12 cellular contexts compared by ENCODE assay signal in the genomic region with DNA sequence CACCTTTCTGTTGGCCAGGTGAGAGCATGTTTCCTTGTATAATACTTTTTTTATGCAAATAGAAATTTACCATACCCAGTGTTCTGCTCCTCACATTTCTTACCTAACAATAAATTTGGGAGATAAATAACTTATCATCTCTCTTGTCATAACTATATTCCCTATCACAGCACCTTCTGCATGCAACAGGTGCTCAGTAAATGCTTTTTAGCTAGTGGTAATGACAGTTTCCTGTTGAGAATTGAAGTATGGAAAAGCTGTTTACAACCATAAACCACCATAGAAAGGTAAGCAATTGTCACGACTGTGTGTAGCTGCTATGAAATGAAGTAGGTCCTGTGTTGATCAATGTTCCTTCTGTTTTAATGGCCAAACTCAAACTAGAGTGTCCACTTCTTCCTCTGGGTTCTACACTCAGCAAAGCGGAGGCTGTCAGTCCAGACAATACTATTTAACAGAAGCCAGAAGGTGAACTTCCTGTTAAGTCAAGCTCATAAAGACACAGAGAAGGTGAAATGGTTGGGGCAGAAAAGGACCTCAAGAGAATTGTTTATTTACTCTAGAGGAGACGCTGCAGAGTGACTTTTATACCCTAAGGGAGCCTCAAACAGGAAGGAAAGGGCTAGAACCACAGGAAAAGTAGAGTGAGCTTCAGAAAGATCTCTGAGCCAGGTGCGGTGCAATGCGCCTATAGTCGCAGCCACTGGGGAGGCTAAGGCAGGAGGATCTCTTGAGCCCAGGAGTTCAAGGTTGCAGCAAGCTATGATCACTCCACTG.
DNase-seq lines count a peak whose midpoint lies in the region; ATAC-seq lines count a peak whose summit lies in the region.
"Had no signal": no experiment of that assay in that cellular context is flagged by ENCODE, and none has a peak within 500 bp of the region (broad histone marks: within the 10 kb centered on the region; RNA-seq: fewer than 3 reads in every experiment).

No MANE protein-coding gene starts in this region.

- H3K9me3 Mint-ChIP-seq in activated naive CD8-positive, alpha-beta T cell (ENCODE audit: low read depth), result no peaks in the 10 kb centered on the region
- H3K9me3 Mint-ChIP-seq in activated naive CD8-positive, alpha-beta T cell treated with anti-CD3 and anti-CD28 coated beads for 36 hours, result peaks cover 5% of the 10 kb centered on the region
- H3K9me3 Mint-ChIP-seq in T-helper 1 cell treated with Interleukin-12 subunit alpha and Interleukin-12 subunit beta and Interleukin-4 antibody, amounts not matched to agents 30 μg/mL and 1 μg/mL, for 36 hours, result peaks cover 16% of the 10 kb centered on the region
- no peaks in the 10 kb centered on the region for H3K9me3 Mint-ChIP-seq in stimulated activated memory B cell treated with anti-CD40 and anti-IgM and Interleukin-4, amounts not matched to agents 10 μg/mL and 1 μg/mL and 100 μg/mL, for 72 hours

- peak overlapping the region; percentile 36 for H3K4me3 Mint-ChIP-seq in activated naive CD8-positive, alpha-beta T cell
- no peak overlapping the region for H3K4me3 Mint-ChIP-seq in activated naive CD8-positive, alpha-beta T cell treated with anti-CD3 and anti-CD28 coated beads for 36 hours
- peak overlapping the region; percentile 5 for H3K4me3 Mint-ChIP-seq in T-helper 1 cell treated with Interleukin-12 subunit alpha and Interleukin-12 subunit beta and Interleukin-4 antibody, amounts not matched to agents 30 μg/mL and 1 μg/mL, for 36 hours
- H3K4me3 Mint-ChIP-seq in stimulated activated memory B cell treated with anti-CD40 and anti-IgM and Interleukin-4, amounts not matched to agents 10 μg/mL and 1 μg/mL and 100 μg/mL, for 72 hours, result no peak overlapping the region

- DNase-seq in activated naive CD8-positive, alpha-beta T cell treated with anti-CD3 and anti-CD28 coated beads for 36 hours, result no peak
- DNase-seq in stimulated activated CD4-positive, alpha-beta T cell treated with anti-CD3 and anti-CD28 coated beads, Interleukin-4, amount 100 ng/mL, for 24 hours, result no peak
- DNase-seq: activated effector memory CD4-positive, alpha-beta T cell treated with Interleukin-2 at 50 U/mL for 16 hours; kidney; NCI-H2107; NK-92 treated with Interleukin-12 subunit alpha and Interleukin-12 subunit beta, amount 100 ng/mL, for 24 hours had no signal

- H3K36me3 Mint-ChIP-seq in activated naive CD8-positive, alpha-beta T cell, result peaks cover 4% of the 10 kb centered on the region
- H3K36me3 Mint-ChIP-seq in activated naive CD8-positive, alpha-beta T cell treated with anti-CD3 and anti-CD28 coated beads for 36 hours, result no peaks in the 10 kb centered on the region
- peaks cover 6% of the 10 kb centered on the region for H3K36me3 Mint-ChIP-seq in T-helper 1 cell treated with Interleukin-12 subunit alpha and Interleukin-12 subunit beta and Interleukin-4 antibody, amounts not matched to agents 30 μg/mL and 1 μg/mL, for 36 hours (ENCODE audit: low read depth)
- no peaks in the 10 kb centered on the region for H3K36me3 Mint-ChIP-seq in stimulated activated memory B cell treated with anti-CD40 and anti-IgM and Interleukin-4, amounts not matched to agents 10 μg/mL and 1 μg/mL and 100 μg/mL, for 72 hours

- H3K27ac Mint-ChIP-seq in activated naive CD8-positive, alpha-beta T cell, result peak overlapping the region; percentile 0
- no peak overlapping the region for H3K27ac Mint-ChIP-seq in activated naive CD8-positive, alpha-beta T cell treated with anti-CD3 and anti-CD28 coated beads for 36 hours
- H3K27ac Mint-ChIP-seq in T-helper 1 cell treated with Interleukin-12 subunit alpha and Interleukin-12 subunit beta and Interleukin-4 antibody, amounts not matched to agents 30 μg/mL and 1 μg/mL, for 36 hours, result peak overlapping the region; percentile 86
- H3K27ac Mint-ChIP-seq in stimulated activated memory B cell treated with anti-CD40 and anti-IgM and Interleukin-4, amounts not matched to agents 10 μg/mL and 1 μg/mL and 100 μg/mL, for 72 hours, result peak overlapping the region; percentile 81

- no peaks in the 10 kb centered on the region for H3K27me3 Mint-ChIP-seq in activated naive CD8-positive, alpha-beta T cell
- no peaks in the 10 kb centered on the region for H3K27me3 Mint-ChIP-seq in activated naive CD8-positive, alpha-beta T cell treated with anti-CD3 and anti-CD28 coated beads for 36 hours
- peaks cover 4% of the 10 kb centered on the region for H3K27me3 Mint-ChIP-seq in T-helper 1 cell treated with Interleukin-12 subunit alpha and Interleukin-12 subunit beta and Interleukin-4 antibody, amounts not matched to agents 30 μg/mL and 1 μg/mL, for 36 hours (ENCODE audit: low read depth)
- no peaks in the 10 kb centered on the region for H3K27me3 Mint-ChIP-seq in stimulated activated memory B cell treated with anti-CD40 and anti-IgM and Interleukin-4, amounts not matched to agents 10 μg/mL and 1 μg/mL and 100 μg/mL, for 72 hours

- peaks cover 30% of the 10 kb centered on the region for H3K4me1 Mint-ChIP-seq in activated naive CD8-positive, alpha-beta T cell (ENCODE audit: low read depth)
- peaks cover 14% of the 10 kb centered on the region for H3K4me1 Mint-ChIP-seq in activated naive CD8-positive, alpha-beta T cell treated with anti-CD3 and anti-CD28 coated beads for 36 hours
- H3K4me1 Mint-ChIP-seq in T-helper 1 cell treated with Interleukin-12 subunit alpha and Interleukin-12 subunit beta and Interleukin-4 antibody, amounts not matched to agents 30 μg/mL and 1 μg/mL, for 36 hours (ENCODE audit: low read depth), result peaks cover 21% of the 10 kb centered on the region
- H3K4me1 Mint-ChIP-seq in stimulated activated memory B cell treated with anti-CD40 and anti-IgM and Interleukin-4, amounts not matched to agents 10 μg/mL and 1 μg/mL and 100 μg/mL, for 72 hours, result peaks cover 33% of the 10 kb centered on the region

- peak; percentile 52 for ATAC-seq in GM21825 (IDR thresholded peaks at IDR 0.05; ENCODE audit: unreplicated experiment)
- ATAC-seq in stimulated activated memory B cell treated with anti-CD40 and anti-IgM and Interleukin-4, amounts not matched to agents 10 μg/mL and 1 μg/mL and 100 μg/mL, for 72 hours, result peak; percentile 80
- no peak for ATAC-seq in HG03095 (IDR thresholded peaks at IDR 0.05; ENCODE audit: unreplicated experiment)
- no peak for ATAC-seq in HG02852 (IDR thresholded peaks at IDR 0.05; ENCODE audit: unreplicated experiment)

Comparison
In these comparisons a context has a peak if more than half of its experiments do, and no peak if none do; other contexts are left out.
1. H3K4me3 Mint-ChIP-seq: peak in activated naive CD8-positive, alpha-beta T cell (single experiment) and T-helper 1 cell treated with Interleukin-12 subunit alpha and Interleukin-12 subunit beta and Interleukin-4 antibody, amounts not matched to agents 30 μg/mL and 1 μg/mL, for 36 hours (single experiment); none in activated naive CD8-positive, alpha-beta T cell treated with anti-CD3 and anti-CD28 coated beads for 36 hours (single experiment) and stimulated activated memory B cell treated with anti-CD40 and anti-IgM and Interleukin-4, amounts not matched to agents 10 μg/mL and 1 μg/mL and 100 μg/mL, for 72 hours (single experiment).
2. ATAC-seq: peak in GM21825 (single experiment) and stimulated activated memory B cell treated with anti-CD40 and anti-IgM and Interleukin-4, amounts not matched to agents 10 μg/mL and 1 μg/mL and 100 μg/mL, for 72 hours (single experiment); none in HG03095 (single experiment) and HG02852 (single experiment).